ENCODE assay signal across 27 cellular contexts in genomic region chr3:166526878-166527277, GRCh38.
"Had no signal": no experiment of that assay in that cellular context is flagged by ENCODE, and none has a peak within 500 bp of the region (broad histone marks: within the 10 kb centered on the region; RNA-seq: fewer than 3 reads in every experiment).

No MANE protein-coding gene starts in this region.

- H2AFZ ChIP-seq: PC-9 had no signal

- H3K4me3 ChIP-seq: body of pancreas, breast epithelium, MG63, PC-9 had no signal

- H3K9me3 ChIP-seq: MG63 had no signal

- H3K27ac ChIP-seq: body of pancreas, breast epithelium, PC-9, RWPE1 had no signal

- H3K27me3 ChIP-seq: body of pancreas, breast epithelium, MG63 had no signal

- DNase-seq: activated CD4-positive, alpha-beta T cell treated with anti-CD3 and anti-CD28 coated beads for 36 hours; activated CD4-positive, alpha-beta T cell treated with anti-CD3 and anti-CD28 coated beads, Interleukin-2, amount 10 ng/mL, durations not matched to agents 7 days and 5 days; activated CD4-positive, alpha-beta T cell treated with anti-CD3 and anti-CD28 coated beads, Interleukin-2, amount 50 U/mL, for 48 hours; activated CD8-positive, alpha-beta T cell treated with anti-CD3 and anti-CD28 coated beads, Interleukin-2, amount 10 ng/mL, durations not matched to agents 7 days and 5 days; activated gamma-delta T cell; activated naive CD4-positive, alpha-beta T cell treated with Interleukin-2 at 50 U/mL for 16 hours; activated naive CD8-positive, alpha-beta T cell treated with anti-CD3 and anti-CD28 coated beads, Interleukin-2, amount 10 ng/mL, durations not matched to agents 7 days and 5 days; activated T-cell treated with anti-CD3 and anti-CD28 coated beads, Interleukin-2, amount 50 U/mL, for 24 hours; amygdala; body of pancreas; caudate nucleus; cerebellar nuclear complex; Kasumi-1; KG1; MG63; NCI-H1048; NCI-H1436; NCI-H187; NCI-H2029 treated with DMSO at 0.1 percent for 48 hours; NCI-H2171 treated with DMSO at 0.1 percent for 48 hours; NCI-H2227 treated with DMSO at 0.1 percent for 48 hours; NCI-H524 treated with DMSO at 0.1 percent for 48 hours; NK-92 treated with Interleukin-12 subunit alpha and Interleukin-12 subunit beta, amount 100 ng/mL, for 24 hours; PC-9; SIG-M5 had no signal

- H3K4me2 ChIP-seq: PC-9 had no signal

- H3K36me3 ChIP-seq: breast epithelium, MG63 had no signal
